Comparison of ENCODE assay signal across 8 cellular contexts in genomic region chr12:6613015-6613775, GRCh38. TPM values are rescaled to one million over a fixed set of nuclear protein-coding genes. Genes with fewer than 3 reads are reported as not detected.
DNase-seq lines count a peak whose midpoint lies in the region; ATAC-seq and TF ChIP-seq lines count a peak whose summit lies in the region.

No MANE protein-coding gene starts in this region.

- BruUV-seq in mammary epithelial cell (replicated peaks; lab: Mats Ljungman, UMichigan) = no TSS peak

- H3K4me3 ChIP-seq in HUES6 (ENCODE audit: low read depth, low read length) (peak overlapping the region; percentile 65), mammary epithelial cell (replicated peaks in 1 of 3; ENCODE audit: insufficient read depth in 1 of 3, low read depth in 2 of 3, low read length in 3 of 3) (no peak overlapping the region), skeletal muscle cell (ENCODE audit: low read depth, low read length) (peak overlapping the region; percentile 19)

- H3K4me2 ChIP-seq in mammary epithelial cell (ENCODE audit: insufficient read depth, low read depth, low read length) = no peak overlapping the region

- peak overlapping the region; percentile 51 to 75 (median 72) for H3K4me3 Mint-ChIP-seq in immature natural killer cell

- no peak for ATAC-seq in HG02970 (IDR thresholded peaks at IDR 0.05; ENCODE audit: low FRiP score, unreplicated experiment)

- H4K20me1 ChIP-seq in mammary epithelial cell (ENCODE audit: insufficient read depth, low read length) = no peaks in the 10 kb centered on the region

- no peaks in the 10 kb centered on the region for H3K36me3 ChIP-seq in HUES6 (ENCODE audit: control insufficient read depth, insufficient read depth, low read length)
- no peaks in the 10 kb centered on the region for H3K36me3 ChIP-seq in mammary epithelial cell (ENCODE audit: insufficient read depth, low read length)

- DNase-seq in CMK (ENCODE audit: low read depth) = peak; percentile 93
- peak; percentile 36 to 45 for DNase-seq in NOMO-1 (lab: John Stamatoyannopoulos, UW; ENCODE audit: unreplicated experiment in 2 of 2)
- peak; percentile 43 for DNase-seq in mammary epithelial cell
- DNase-seq in immature natural killer cell = peak; percentile 55 to 70 (median 59)
- no peak for DNase-seq in skeletal muscle cell (ENCODE audit: low read depth)
- no peak for DNase-seq in stimulated activated CD8-positive, alpha-beta memory T cell treated with anti-CD3 and anti-CD28 coated beads, Interleukin-4, amount 100 ng/mL, for 48 hours

- dilution Hi-C loops in mammary epithelial cell (cut with HindIII; ENCODE audit: low sequenced_read_pairs) = no loop called here

- CTCF ChIA-PET in mammary epithelial cell (lab: Charles Lee; ENCODE audit: low non-redundant PET) = no interaction called here

- H3K4me1 Mint-ChIP-seq in immature natural killer cell = peaks cover 44% of the 10 kb centered on the region in 2 donors

- H3K27ac ChIP-seq in HUES6 (ENCODE audit: low read depth, low read length) (peak overlapping the region; percentile 95), mammary epithelial cell (ENCODE audit: insufficient read depth, low read depth, low read length) (no peak overlapping the region)

- H3K9me3 Mint-ChIP-seq in immature natural killer cell = no peaks in the 10 kb centered on the region

- intact Hi-C loops in mammary epithelial cell (cut with micrococcal nuclease) = no loop called here

- peak overlapping the region; percentile 88 to 97 (median 91) for H3K27ac Mint-ChIP-seq in immature natural killer cell

- WGBS in mammary epithelial cell (ENCODE audit: low coverage, missing lambda C conversion rate) = 19% methylated on average over 14 of the region's 17 CpGs

- H3K9ac ChIP-seq in HUES6 (ENCODE audit: low read length) (peak overlapping the region; percentile 97), mammary epithelial cell (ENCODE audit: insufficient read depth, low read length) (peak overlapping the region; percentile 28)

- no peaks in the 10 kb centered on the region for H3K9me3 ChIP-seq in HUES6 (ENCODE audit: control insufficient read depth, insufficient read depth, low read depth, low read length)
- no peaks in the 10 kb centered on the region for H3K9me3 ChIP-seq in mammary epithelial cell (replicated peaks; ENCODE audit: insufficient read depth, low read length)

- H3K79me2 ChIP-seq in mammary epithelial cell (ENCODE audit: insufficient read depth, low read length) = no peaks in the 10 kb centered on the region

- H3K27me3 ChIP-seq in HUES6 (ENCODE audit: control insufficient read depth, insufficient read depth, low read length) = no peaks in the 10 kb centered on the region
- H3K27me3 ChIP-seq in mammary epithelial cell (ENCODE audit: insufficient read depth, low read length) = no peaks in the 10 kb centered on the region

- peaks cover 7 to 19% (median 13%) of the 10 kb centered on the region in 3 donors for H3K27me3 Mint-ChIP-seq in immature natural killer cell (ENCODE audit: low read depth in 3 of 3)

- H3K4me1 ChIP-seq in HUES6 (ENCODE audit: control insufficient read depth, insufficient read depth, low read length) (peaks cover 47% of the 10 kb centered on the region), mammary epithelial cell (ENCODE audit: insufficient read depth, low read length) (peaks cover 18% of the 10 kb centered on the region)

- TF ChIP-seq CTCF in mammary epithelial cell (conservative IDR thresholded peaks at IDR 0.05 in 1 of 2, IDR thresholded peaks at IDR 0.05 in 1 of 2; ENCODE audit: extremely low read depth in 1 of 2, insufficient read depth in 1 of 2, low read depth in 1 of 2, low read length in 2 of 2) = no peak

- in situ Hi-C loops in mammary epithelial cell (cut with MboI; ENCODE audit: low sequenced_read_pairs in 2 of 2) = no loop called here

- H3K36me3 Mint-ChIP-seq in immature natural killer cell = no peaks in the 10 kb centered on the region

- peak overlapping the region; percentile 88 for H2AFZ ChIP-seq in mammary epithelial cell (ENCODE audit: low read depth, low read length)

RNA-seq across cellular contexts. Expression of gene CHD4, which starts 6.0 kb away (rescaled TPM):
- total RNA-seq in mammary epithelial cell = 100 to 1,000 TPM; 178 to 187 TPM
- 85.5 TPM for polyA plus RNA-seq in mammary epithelial cell
- 298 TPM for polyA minus RNA-seq in mammary epithelial cell
- 10 to 100 TPM; 13.6 to 59.5 (median 20.7) TPM for polyA plus RNA-seq in immature natural killer cell

RNA-seq across cellular contexts. Expression of gene LPAR5, which starts 22.6 kb away (rescaled TPM):
- total RNA-seq in mammary epithelial cell = under 1 TPM in 1 of 2 donors, not detected in 1; 0.14 TPM
- polyA plus RNA-seq in mammary epithelial cell (0.12 TPM), immature natural killer cell (10 to 100 TPM in 2 of 3 donors, 1 to 10 TPM in 1; 9.6 to 36.1 (median 11.6) TPM)
- not detected for polyA minus RNA-seq in mammary epithelial cell

RNA-seq across cellular contexts. Expression of gene ACRBP, which starts 34.0 kb away (rescaled TPM):
- total RNA-seq in mammary epithelial cell = not detected
- not detected for polyA plus RNA-seq in mammary epithelial cell
- not detected for polyA minus RNA-seq in mammary epithelial cell
- 10 to 100 TPM in 1 of 3 donors, 1 to 10 TPM in 1, not detected in 1; 4.2 to 10.2 TPM for polyA plus RNA-seq in immature natural killer cell

RNA-seq across cellular contexts. Expression of gene NOP2, which starts 45.1 kb away (rescaled TPM):
- 10 to 100 TPM; 29.5 to 84.2 TPM for total RNA-seq in mammary epithelial cell
- polyA plus RNA-seq in mammary epithelial cell (62.7 TPM), immature natural killer cell (10 to 100 TPM; 11.3 to 30.8 (median 18.0) TPM)
- polyA minus RNA-seq in mammary epithelial cell = 80.8 TPM

RNA-seq across cellular contexts. Expression of gene ING4, which starts 49.7 kb away (rescaled TPM):
- 10 to 100 TPM; 14.8 to 34.8 TPM for total RNA-seq in mammary epithelial cell
- polyA plus RNA-seq in mammary epithelial cell (20.3 TPM), immature natural killer cell (100 to 1,000 TPM in 1 of 3 donors, 10 to 100 TPM in 2; 60.7 to 156 (median 93.9) TPM)
- 40.3 TPM for polyA minus RNA-seq in mammary epithelial cell

Comparison
In these comparisons a context has a peak if more than half of its experiments do, and no peak if none do; other contexts are left out.
1. DNase-seq: peak in CMK (single experiment), NOMO-1 (2 of 2), mammary epithelial cell (single experiment) and immature natural killer cell (3 of 3); none in skeletal muscle cell (single experiment) and stimulated activated CD8-positive, alpha-beta memory T cell treated with anti-CD3 and anti-CD28 coated beads, Interleukin-4, amount 100 ng/mL, for 48 hours (single experiment).
2. H3K4me3 ChIP-seq: peak in HUES6 (single experiment) and skeletal muscle cell (single experiment); none in mammary epithelial cell (0 of 3).